In genomic region chr11:118912742-118913410, GRCh38 we compare ENCODE assay signal across 9 cellular contexts. TPM values are rescaled to one million over a fixed set of nuclear protein-coding genes. Genes with fewer than 3 reads are reported as not detected.
DNase-seq lines count a peak whose midpoint lies in the region; ATAC-seq, FAIRE-seq and TF ChIP-seq lines count a peak whose summit lies in the region.
"Had no signal": no experiment of that assay in that cellular context is flagged by ENCODE, and none has a peak within 500 bp of the region (broad histone marks: within the 10 kb centered on the region; RNA-seq: fewer than 3 reads in every experiment).

No MANE protein-coding gene starts in this region.

- no peaks in the 10 kb centered on the region for H3K36me3 ChIP-seq in SK-N-MC (ENCODE audit: insufficient read depth, low read length)
- H3K36me3 ChIP-seq in esophagus squamous epithelium = peaks cover 0 to 14% (median 0%) of the 10 kb centered on the region in 3 donors
- peaks cover 5% of the 10 kb centered on the region for H3K36me3 ChIP-seq in skeletal muscle satellite cell (ENCODE audit: insufficient read depth, low read length)

- H3K4me3 ChIP-seq in SK-N-MC = no peak overlapping the region
- peak overlapping the region in 3 of 4 donors; percentile 37 to 60 (median 39) for H3K4me3 ChIP-seq in esophagus squamous epithelium
- peak overlapping the region; percentile 52 for H3K4me3 ChIP-seq in skeletal muscle satellite cell (ENCODE audit: low read length)

- H3K27ac ChIP-seq in SK-N-MC = peak overlapping the region; percentile 98
- peak overlapping the region; percentile 95 to 100 (median 98) for H3K27ac ChIP-seq in esophagus squamous epithelium

- H3K9me3 ChIP-seq in SK-N-MC (ENCODE audit: low read depth, low read length) (no peaks in the 10 kb centered on the region), esophagus squamous epithelium (no peaks in the 10 kb centered on the region), skeletal muscle satellite cell (replicated peaks; ENCODE audit: low read length) (no peaks in the 10 kb centered on the region)

- TF ChIP-seq CTCF in esophagus squamous epithelium (IDR thresholded peaks at IDR 0.05) = no peak

- DNase-seq in GM18507 (ENCODE audit: extremely low spot score, insufficient read length, low read depth) = no peak
- no peak for DNase-seq in SK-N-MC (ENCODE audit: low read depth, low spot score)
- DNase-seq in esophagus squamous epithelium (lab: John Stamatoyannopoulos, UW) = no peak
- DNase-seq in stimulated activated CD4-positive, alpha-beta T cell treated with anti-CD3 and anti-CD28 coated beads, Interleukin-4, amount 100 ng/mL, for 24 hours = no peak
- no peak for DNase-seq in amygdala (lab: John Stamatoyannopoulos, UW)

- no peak for TF ChIP-seq POLR2A in esophagus squamous epithelium (IDR thresholded peaks at IDR 0.05)

- peak; percentile 66 for FAIRE-seq in GM18507 (lab: Jason Lieb, UNC)

- peaks cover 96 to 100% (median 98%) of the 10 kb centered on the region in 3 donors for H3K4me1 ChIP-seq in esophagus squamous epithelium
- peaks cover 91% of the 10 kb centered on the region for H3K4me1 ChIP-seq in skeletal muscle satellite cell (ENCODE audit: control insufficient read depth, insufficient read depth, low read length)

- ATAC-seq in GM21447 (IDR thresholded peaks at IDR 0.05; ENCODE audit: unreplicated experiment) = no peak
- no peak for ATAC-seq in GM21381 (IDR thresholded peaks at IDR 0.05; ENCODE audit: unreplicated experiment)

- intact Hi-C loops in esophagus squamous epithelium (cut with DNase I) = no loop called here

- 0 to 19% methylated on average over 3 of the region's 12 CpGs for WGBS in esophagus squamous epithelium, 2 donors

- H3K9ac ChIP-seq in SK-N-MC (ENCODE audit: insufficient read length) (no peak overlapping the region), skeletal muscle satellite cell (ENCODE audit: low read depth, low read length) (peak overlapping the region; percentile 73)

- H3K27me3 ChIP-seq in esophagus squamous epithelium (no peaks in the 10 kb centered on the region), skeletal muscle satellite cell (ENCODE audit: control insufficient read depth, insufficient read depth, low read length) (no peaks in the 10 kb centered on the region)

- H3K4me2 ChIP-seq in skeletal muscle satellite cell (ENCODE audit: low read length) = peak overlapping the region; percentile 73

RNA-seq across cellular contexts. Expression of gene BCL9L, which starts 12.8 kb away (rescaled TPM):
- total RNA-seq in esophagus squamous epithelium = 10 to 100 TPM; 16.4 to 29.6 (median 18.9) TPM
- 22.3 and 25.1 TPM in 2 replicates for total RNA-seq in skeletal muscle satellite cell (2012; rRNA removed)

RNA-seq across cellular contexts. Expression of gene CXCR5, which starts 29.2 kb away (rescaled TPM):
- under 1 TPM in 1 of 4 donors, not detected in 3; 0.06 TPM for total RNA-seq in esophagus squamous epithelium
- total RNA-seq in skeletal muscle satellite cell (2012; rRNA removed) = not detected in 2 replicates
- total RNA-seq: SK-MEL-5 had no signal

RNA-seq across cellular contexts. Expression of gene UPK2, which starts 43.2 kb away (rescaled TPM):
- under 1 TPM in 1 of 4 donors, not detected in 3; 0.57 TPM for total RNA-seq in esophagus squamous epithelium
- not detected in 2 replicates for total RNA-seq in skeletal muscle satellite cell (2012; rRNA removed)
- total RNA-seq: SK-MEL-5 had no signal

RNA-seq across cellular contexts. Expression of gene FOXR1, which starts 58.7 kb away (rescaled TPM):
- total RNA-seq in esophagus squamous epithelium = not detected
- not detected in 2 replicates for total RNA-seq in skeletal muscle satellite cell (2012; rRNA removed)
- total RNA-seq: SK-MEL-5 had no signal
